Comparison of ENCODE assay signal across 16 cellular contexts in the genomic region with DNA sequence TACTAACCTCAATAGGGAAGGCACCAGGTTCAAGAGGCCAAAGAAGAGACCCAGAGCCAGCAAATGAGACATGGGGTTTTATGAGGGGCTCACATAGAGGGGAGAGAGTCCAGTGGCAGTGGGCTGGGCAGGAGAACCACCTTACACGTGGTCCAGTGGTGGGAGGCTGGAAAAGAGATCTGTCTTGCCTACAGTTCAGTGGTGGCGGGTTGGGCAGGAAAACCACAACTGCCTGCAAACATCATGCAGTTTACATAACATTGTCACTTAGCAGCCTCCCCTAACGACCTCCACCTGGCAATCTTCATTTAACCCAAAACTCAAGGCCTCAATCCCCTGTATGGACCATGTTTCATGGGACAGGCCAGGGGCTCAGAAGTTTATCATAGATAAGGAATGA. TPM values are rescaled to one million over a fixed set of nuclear protein-coding genes. Genes with fewer than 3 reads are reported as not detected.
DNase-seq lines count a peak whose midpoint lies in the region; ATAC-seq and TF ChIP-seq lines count a peak whose summit lies in the region.
"Had no signal": no experiment of that assay in that cellular context is flagged by ENCODE, and none has a peak within 500 bp of the region (broad histone marks: within the 10 kb centered on the region; RNA-seq: fewer than 3 reads in every experiment).

No MANE protein-coding gene starts in this region.

- H3K4me1 Mint-ChIP-seq in activated CD4-positive, alpha-beta T cell treated with anti-CD3 and anti-CD28 coated beads, Interleukin-2, amount 10 ng/mL, durations not matched to agents 24 days and 14 days: peaks cover 43% of the 10 kb centered on the region
- H3K4me1 Mint-ChIP-seq in activated T-helper 2 cell treated with anti-CD3 and anti-CD28 coated beads, Interferon-gamma antibody, Interleukin-2, Interleukin-4, amounts not matched to agents 10 μg/mL and 5 μg/mL and 100 μg/mL, durations not matched to agents 14 hours and 24 hours and 36 hours (ENCODE audit: low read depth): peaks cover 39% of the 10 kb centered on the region
- peaks cover 76% of the 10 kb centered on the region for H3K4me1 Mint-ChIP-seq in stimulated activated memory B cell treated with anti-CD40 and anti-IgM and Interleukin-4, amounts not matched to agents 10 μg/mL and 1 μg/mL and 100 μg/mL, for 72 hours
- H3K4me1 Mint-ChIP-seq in GM23338: peaks cover 5% of the 10 kb centered on the region

- peak overlapping the region; percentile 9 for H3K4me3 Mint-ChIP-seq in activated CD4-positive, alpha-beta T cell treated with anti-CD3 and anti-CD28 coated beads, Interleukin-2, amount 10 ng/mL, durations not matched to agents 24 days and 14 days
- H3K4me3 Mint-ChIP-seq in activated T-helper 2 cell treated with anti-CD3 and anti-CD28 coated beads, Interferon-gamma antibody, Interleukin-2, Interleukin-4, amounts not matched to agents 10 μg/mL and 5 μg/mL and 100 μg/mL, durations not matched to agents 14 hours and 24 hours and 36 hours (ENCODE audit: low read depth): no peak overlapping the region
- H3K4me3 Mint-ChIP-seq in stimulated activated memory B cell treated with anti-CD40 and anti-IgM and Interleukin-4, amounts not matched to agents 10 μg/mL and 1 μg/mL and 100 μg/mL, for 72 hours: no peak overlapping the region
- H3K4me3 Mint-ChIP-seq in GM23338: no peak overlapping the region

- peak; percentile 79 for DNase-seq in activated CD4-positive, alpha-beta T cell treated with anti-CD3 and anti-CD28 coated beads, Interleukin-2, amount 10 ng/mL, durations not matched to agents 24 days and 14 days
- no peak for DNase-seq in activated CD4-positive, alpha-beta T cell treated with anti-CD3 and anti-CD28 coated beads for 4 hours
- peak; percentile 74 for DNase-seq in NOMO-1 treated with DMSO at 0.1 percent for 48 hours (lab: John Stamatoyannopoulos, UW; ENCODE audit: unreplicated experiment)
- peak; percentile 17 for DNase-seq in activated T-helper 2 cell treated with anti-CD3 and anti-CD28 coated beads, Interferon-gamma antibody, Interleukin-2, Interleukin-4, amounts not matched to agents 10 μg/mL and 5 μg/mL and 100 μg/mL, durations not matched to agents 14 hours and 24 hours and 36 hours (ENCODE audit: low spot score)
- no peak for DNase-seq in GM23338 (ENCODE audit: low spot score)
- DNase-seq: 8988T, gastrocnemius medialis, midbrain, NCI-H2029, NCI-H748 treated with DMSO at 0.1 percent for 48 hours, Right ventricle myocardium superior had no signal

- no peaks in the 10 kb centered on the region for H3F3A ChIP-seq in GM23338 (replicated peaks; ENCODE audit: low read depth)

- peaks cover 3% of the 10 kb centered on the region for H3K9me3 Mint-ChIP-seq in activated CD4-positive, alpha-beta T cell treated with anti-CD3 and anti-CD28 coated beads, Interleukin-2, amount 10 ng/mL, durations not matched to agents 24 days and 14 days
- peaks cover 4% of the 10 kb centered on the region for H3K9me3 Mint-ChIP-seq in activated T-helper 2 cell treated with anti-CD3 and anti-CD28 coated beads, Interferon-gamma antibody, Interleukin-2, Interleukin-4, amounts not matched to agents 10 μg/mL and 5 μg/mL and 100 μg/mL, durations not matched to agents 14 hours and 24 hours and 36 hours
- no peaks in the 10 kb centered on the region for H3K9me3 Mint-ChIP-seq in stimulated activated memory B cell treated with anti-CD40 and anti-IgM and Interleukin-4, amounts not matched to agents 10 μg/mL and 1 μg/mL and 100 μg/mL, for 72 hours
- H3K9me3 Mint-ChIP-seq in GM23338: peaks cover 3% of the 10 kb centered on the region; the same call in 1 of the 3 replicates

- no peaks in the 10 kb centered on the region for H4K20me1 ChIP-seq in GM23338 (replicated peaks; ENCODE audit: insufficient read depth)

- no peak for ATAC-seq in stimulated activated memory B cell treated with anti-CD40 and anti-IgM and Interleukin-4, amounts not matched to agents 10 μg/mL and 1 μg/mL and 100 μg/mL, for 72 hours
- ATAC-seq in GM23338: no peak
- ATAC-seq in HG02678 (IDR thresholded peaks at IDR 0.05; ENCODE audit: unreplicated experiment): no peak
- ATAC-seq in GM18520 (IDR thresholded peaks at IDR 0.05; ENCODE audit: unreplicated experiment): no peak
- ATAC-seq: gastrocnemius medialis had no signal

- no peaks in the 10 kb centered on the region for H3K79me2 ChIP-seq in GM23338 (replicated peaks; ENCODE audit: insufficient read depth)

- no peaks in the 10 kb centered on the region for H3K36me3 Mint-ChIP-seq in activated CD4-positive, alpha-beta T cell treated with anti-CD3 and anti-CD28 coated beads, Interleukin-2, amount 10 ng/mL, durations not matched to agents 24 days and 14 days (ENCODE audit: low read depth)
- no peaks in the 10 kb centered on the region for H3K36me3 Mint-ChIP-seq in activated T-helper 2 cell treated with anti-CD3 and anti-CD28 coated beads, Interferon-gamma antibody, Interleukin-2, Interleukin-4, amounts not matched to agents 10 μg/mL and 5 μg/mL and 100 μg/mL, durations not matched to agents 14 hours and 24 hours and 36 hours (ENCODE audit: low read depth)
- no peaks in the 10 kb centered on the region for H3K36me3 Mint-ChIP-seq in stimulated activated memory B cell treated with anti-CD40 and anti-IgM and Interleukin-4, amounts not matched to agents 10 μg/mL and 1 μg/mL and 100 μg/mL, for 72 hours
- H3K36me3 Mint-ChIP-seq in GM23338 (ENCODE audit: low read depth): no peaks in the 10 kb centered on the region

- no peaks in the 10 kb centered on the region for H3K27me3 ChIP-seq in GM23338 (ENCODE audit: insufficient read depth)
- H3K27me3 ChIP-seq: cardiac muscle cell had no signal

- no peak overlapping the region for H3K27ac ChIP-seq in GM23338 (ENCODE audit: low read depth)
- H3K27ac ChIP-seq: cardiac muscle cell, gastrocnemius medialis, suprapubic skin had no signal

- no peak for TF ChIP-seq CTCF in GM23338 (conservative IDR thresholded peaks at IDR 0.05; ENCODE audit: low read depth in 2 of 2)

- peak overlapping the region; percentile 76 for H3K27ac Mint-ChIP-seq in activated CD4-positive, alpha-beta T cell treated with anti-CD3 and anti-CD28 coated beads, Interleukin-2, amount 10 ng/mL, durations not matched to agents 24 days and 14 days
- H3K27ac Mint-ChIP-seq in activated T-helper 2 cell treated with anti-CD3 and anti-CD28 coated beads, Interferon-gamma antibody, Interleukin-2, Interleukin-4, amounts not matched to agents 10 μg/mL and 5 μg/mL and 100 μg/mL, durations not matched to agents 14 hours and 24 hours and 36 hours: no peak overlapping the region
- peak overlapping the region; percentile 15 for H3K27ac Mint-ChIP-seq in stimulated activated memory B cell treated with anti-CD40 and anti-IgM and Interleukin-4, amounts not matched to agents 10 μg/mL and 1 μg/mL and 100 μg/mL, for 72 hours
- H3K27ac Mint-ChIP-seq in GM23338: no peak overlapping the region

- no peaks in the 10 kb centered on the region for H3K36me3 ChIP-seq in GM23338 (ENCODE audit: insufficient read depth)
- H3K36me3 ChIP-seq: cardiac muscle cell, gastrocnemius medialis, suprapubic skin had no signal

- H3K9me2 ChIP-seq in GM23338 (ENCODE audit: insufficient read depth): no peaks in the 10 kb centered on the region

- no peak overlapping the region for H2AFZ ChIP-seq in GM23338

- intact Hi-C loops in activated CD4-positive, alpha-beta T cell treated with anti-CD3 and anti-CD28 coated beads, Interleukin-2, amount 10 ng/mL, durations not matched to agents 24 days and 14 days (cut with micrococcal nuclease): no loop called here
- intact Hi-C loops in activated T-helper 2 cell treated with anti-CD3 and anti-CD28 coated beads, Interferon-gamma antibody, Interleukin-2, Interleukin-4, amounts not matched to agents 10 μg/mL and 5 μg/mL and 100 μg/mL, durations not matched to agents 14 hours and 24 hours and 36 hours (cut with micrococcal nuclease): no loop called here

- no peaks in the 10 kb centered on the region for H3K4me1 ChIP-seq in GM23338 (ENCODE audit: insufficient read depth)
- H3K4me1 ChIP-seq: gastrocnemius medialis, suprapubic skin had no signal

- H3K4me2 ChIP-seq in GM23338: no peak overlapping the region

- no peak overlapping the region for H3K4me3 ChIP-seq in GM23338
- H3K4me3 ChIP-seq: cardiac muscle cell, gastrocnemius medialis, suprapubic skin had no signal

- no peaks in the 10 kb centered on the region for H3K27me3 Mint-ChIP-seq in activated CD4-positive, alpha-beta T cell treated with anti-CD3 and anti-CD28 coated beads, Interleukin-2, amount 10 ng/mL, durations not matched to agents 24 days and 14 days
- H3K27me3 Mint-ChIP-seq in activated T-helper 2 cell treated with anti-CD3 and anti-CD28 coated beads, Interferon-gamma antibody, Interleukin-2, Interleukin-4, amounts not matched to agents 10 μg/mL and 5 μg/mL and 100 μg/mL, durations not matched to agents 14 hours and 24 hours and 36 hours (ENCODE audit: low read depth): peaks cover 3% of the 10 kb centered on the region
- no peaks in the 10 kb centered on the region for H3K27me3 Mint-ChIP-seq in stimulated activated memory B cell treated with anti-CD40 and anti-IgM and Interleukin-4, amounts not matched to agents 10 μg/mL and 1 μg/mL and 100 μg/mL, for 72 hours
- peaks cover 6% of the 10 kb centered on the region for H3K27me3 Mint-ChIP-seq in GM23338 (ENCODE audit: insufficient read depth, low read depth, poor library complexity)

RNA-seq across cellular contexts. Expression of a gene that starts 29.1 kb away (rescaled TPM):
- 4.4 and 4.8 TPM in 2 replicates for total RNA-seq in activated CD4-positive, alpha-beta T cell treated with anti-CD3 and anti-CD28 coated beads, Interleukin-2, amount 10 ng/mL, durations not matched to agents 24 days and 14 days
- total RNA-seq in activated T-helper 2 cell treated with anti-CD3 and anti-CD28 coated beads, Interferon-gamma antibody, Interleukin-2, Interleukin-4, amounts not matched to agents 10 μg/mL and 5 μg/mL and 100 μg/mL, durations not matched to agents 14 hours and 24 hours and 36 hours: 3.8 and 5.6 TPM in 2 replicates
- total RNA-seq in GM23338 (2014; rRNA removed; shearing (Covaris generic)): 0.74 and 2.9 TPM in 2 replicates
- polyA plus RNA-seq in GM23338 (2016; fragmentation: Nextera tagmentation; extraction: Ambion mirVana): 1.8 and 2.0 TPM in 2 replicates

RNA-seq across cellular contexts. Expression of a gene that starts 52.0 kb away (rescaled TPM):
- total RNA-seq in activated CD4-positive, alpha-beta T cell treated with anti-CD3 and anti-CD28 coated beads, Interleukin-2, amount 10 ng/mL, durations not matched to agents 24 days and 14 days: 20.9 and 21.4 TPM in 2 replicates
- 17.5 and 17.7 TPM in 2 replicates for total RNA-seq in activated T-helper 2 cell treated with anti-CD3 and anti-CD28 coated beads, Interferon-gamma antibody, Interleukin-2, Interleukin-4, amounts not matched to agents 10 μg/mL and 5 μg/mL and 100 μg/mL, durations not matched to agents 14 hours and 24 hours and 36 hours
- 16.7 and 22.6 TPM in 2 replicates for total RNA-seq in GM23338 (2014; rRNA removed; shearing (Covaris generic))
- 5.8 and 7.3 TPM in 2 replicates for polyA plus RNA-seq in GM23338 (2016; fragmentation: Nextera tagmentation; extraction: Ambion mirVana)

RNA-seq across cellular contexts. Expression of a gene that starts 55.4 kb away (rescaled TPM):
- 74.0 and 77.7 TPM in 2 replicates for total RNA-seq in activated CD4-positive, alpha-beta T cell treated with anti-CD3 and anti-CD28 coated beads, Interleukin-2, amount 10 ng/mL, durations not matched to agents 24 days and 14 days
- 66.3 and 72.8 TPM in 2 replicates for total RNA-seq in activated T-helper 2 cell treated with anti-CD3 and anti-CD28 coated beads, Interferon-gamma antibody, Interleukin-2, Interleukin-4, amounts not matched to agents 10 μg/mL and 5 μg/mL and 100 μg/mL, durations not matched to agents 14 hours and 24 hours and 36 hours
- 72.5 and 72.6 TPM in 2 replicates for total RNA-seq in GM23338 (2014; rRNA removed; shearing (Covaris generic))
- polyA plus RNA-seq in GM23338 (2016; fragmentation: Nextera tagmentation; extraction: Ambion mirVana): 66.3 and 85.6 TPM in 2 replicates

Comparison
In these comparisons a context has a peak if more than half of its experiments do, and no peak if none do; other contexts are left out.
1. DNase-seq: peak in activated CD4-positive, alpha-beta T cell treated with anti-CD3 and anti-CD28 coated beads, Interleukin-2, amount 10 ng/mL, durations not matched to agents 24 days and 14 days (single experiment), NOMO-1 treated with DMSO at 0.1 percent for 48 hours (single experiment) and activated T-helper 2 cell treated with anti-CD3 and anti-CD28 coated beads, Interferon-gamma antibody, Interleukin-2, Interleukin-4, amounts not matched to agents 10 μg/mL and 5 μg/mL and 100 μg/mL, durations not matched to agents 14 hours and 24 hours and 36 hours (single experiment); none in activated CD4-positive, alpha-beta T cell treated with anti-CD3 and anti-CD28 coated beads for 4 hours (0 of 2) and GM23338 (single experiment).
2. H3K27ac Mint-ChIP-seq: peak in activated CD4-positive, alpha-beta T cell treated with anti-CD3 and anti-CD28 coated beads, Interleukin-2, amount 10 ng/mL, durations not matched to agents 24 days and 14 days (single experiment) and stimulated activated memory B cell treated with anti-CD40 and anti-IgM and Interleukin-4, amounts not matched to agents 10 μg/mL and 1 μg/mL and 100 μg/mL, for 72 hours (single experiment); none in activated T-helper 2 cell treated with anti-CD3 and anti-CD28 coated beads, Interferon-gamma antibody, Interleukin-2, Interleukin-4, amounts not matched to agents 10 μg/mL and 5 μg/mL and 100 μg/mL, durations not matched to agents 14 hours and 24 hours and 36 hours (single experiment) and GM23338 (single experiment).